17 cellular contexts compared by ENCODE assay signal in the genomic region with DNA sequence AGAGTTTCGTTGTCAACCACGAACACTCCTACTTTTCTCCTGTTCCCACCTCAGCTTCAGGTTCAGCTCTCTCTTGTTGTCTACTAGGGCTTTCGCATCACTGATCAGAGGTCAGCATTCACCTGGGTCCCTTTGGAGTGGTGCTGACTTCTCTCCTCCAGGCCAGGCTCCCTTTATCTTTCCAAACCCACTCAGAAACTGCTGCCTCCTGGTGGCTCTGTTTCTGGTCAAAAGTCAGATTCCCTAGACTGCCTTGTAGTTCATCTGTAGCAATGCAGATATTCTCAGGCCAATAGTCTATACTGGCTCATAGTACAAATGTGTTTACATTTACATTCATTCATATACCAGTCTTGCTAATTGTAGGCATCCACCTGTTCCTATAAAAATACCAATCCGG. TPM values are rescaled to one million over a fixed set of nuclear protein-coding genes. Genes with fewer than 3 reads are reported as not detected.
DNase-seq lines count a peak whose midpoint lies in the region; ATAC-seq and TF ChIP-seq lines count a peak whose summit lies in the region.
"Had no signal": no experiment of that assay in that cellular context is flagged by ENCODE, and none has a peak within 500 bp of the region (broad histone marks: within the 10 kb centered on the region; RNA-seq: fewer than 3 reads in every experiment).

No MANE protein-coding gene starts in this region.

- CTCF ChIA-PET in CD4-positive, alpha-beta memory T cell (lab: Charles Lee; ENCODE audit: partially characterized antibody), result no interaction called here

- no peak overlapping the region for H3K27ac Mint-ChIP-seq in CD4-positive, alpha-beta memory T cell
- H3K27ac Mint-ChIP-seq in naive thymus-derived CD8-positive, alpha-beta T cell, result peak overlapping the region in 1 of 10 donors; percentile 49
- no peak overlapping the region for H3K27ac Mint-ChIP-seq in activated T-helper 17 cell treated with anti-CD3 and anti-CD28 coated beads, Interleukin-2, amount 50 U/mL, for 72 hours
- H3K27ac Mint-ChIP-seq: activated B cell treated with CpG ODN at 0.5 μM for 24 hours; CD4-positive, alpha-beta T cell had no signal

- no peaks in the 10 kb centered on the region for H3K36me3 ChIP-seq in CD4-positive, alpha-beta memory T cell (ENCODE audit: insufficient read depth, low read length)
- H3K36me3 ChIP-seq: HAP-1 had no signal

- intact Hi-C loops in CD4-positive, alpha-beta memory T cell (cut with micrococcal nuclease), result no loop called here

- no peaks in the 10 kb centered on the region for H3K9me3 Mint-ChIP-seq in CD4-positive, alpha-beta memory T cell
- no peaks in the 10 kb centered on the region for H3K9me3 Mint-ChIP-seq in naive thymus-derived CD8-positive, alpha-beta T cell
- H3K9me3 Mint-ChIP-seq in activated T-helper 17 cell treated with anti-CD3 and anti-CD28 coated beads, Interleukin-2, amount 50 U/mL, for 72 hours, result no peaks in the 10 kb centered on the region
- H3K9me3 Mint-ChIP-seq: activated B cell treated with CpG ODN at 0.5 μM for 24 hours; CD4-positive, alpha-beta T cell had no signal

- TF ChIP-seq CTCF in AG09309 (IDR thresholded peaks at IDR 0.05; ENCODE audit: control insufficient read depth, insufficient read depth, low read depth, low read length, missing control alignments) (peak; percentile 34), HFF-Myc (IDR thresholded peaks at IDR 0.05; ENCODE audit: low read depth, low read length, missing control alignments) (peak; percentile 20)

- no peak for ATAC-seq in naive thymus-derived CD8-positive, alpha-beta T cell
- ATAC-seq in activated T-helper 17 cell treated with anti-CD3 and anti-CD28 coated beads, Interleukin-2, amount 50 U/mL, for 72 hours (replicated peaks), result no peak
- ATAC-seq: left ventricle myocardium superior had no signal

- H3K4me3 ChIP-seq in AG09309 (ENCODE audit: control insufficient read depth, low read depth, low read length) (no peak overlapping the region), HFF-Myc (replicated peaks; ENCODE audit: low read depth, low read length) (no peak overlapping the region)
- H3K4me3 ChIP-seq in CD4-positive, alpha-beta memory T cell (ENCODE audit: low read length in 2 of 2), result no peak overlapping the region
- H3K4me3 ChIP-seq: HAP-1 had no signal

- no peaks in the 10 kb centered on the region for H3K9me3 ChIP-seq in CD4-positive, alpha-beta memory T cell (ENCODE audit: control insufficient read depth in 1 of 2, low read length in 2 of 2)
- H3K9me3 ChIP-seq: HAP-1 had no signal

- H3K4me3 Mint-ChIP-seq in CD4-positive, alpha-beta memory T cell, result no peak overlapping the region
- no peak overlapping the region for H3K4me3 Mint-ChIP-seq in naive thymus-derived CD8-positive, alpha-beta T cell
- no peak overlapping the region for H3K4me3 Mint-ChIP-seq in activated T-helper 17 cell treated with anti-CD3 and anti-CD28 coated beads, Interleukin-2, amount 50 U/mL, for 72 hours
- H3K4me3 Mint-ChIP-seq: activated B cell treated with CpG ODN at 0.5 μM for 24 hours; CD4-positive, alpha-beta T cell had no signal

- POLR2A ChIA-PET in CD4-positive, alpha-beta memory T cell (lab: Charles Lee; ENCODE audit: partially characterized antibody), result no interaction called here
- POLR2A ChIA-PET in naive thymus-derived CD8-positive, alpha-beta T cell (lab: Charles Lee), result no interaction called here

- DNase-seq in AG09309 (ENCODE audit: low read depth) (no peak), HFF-Myc (ENCODE audit: extremely low read depth, low read depth) (no peak), astrocyte of the hippocampus (ENCODE audit: low read depth, low spot score) (peak; percentile 14), islet precursor cell (peak; percentile 61), C1 segment of cervical spinal cord (lab: John Stamatoyannopoulos, UW) (no peak)
- DNase-seq in CD4-positive, alpha-beta memory T cell, result no peak
- DNase-seq in naive thymus-derived CD8-positive, alpha-beta T cell, result no peak
- DNase-seq: activated B cell treated with CpG ODN at 0.5 μM for 24 hours; activated T-cell treated with anti-CD3 and anti-CD28 coated beads, Interleukin-2, amount 50 U/mL, for 1 hour; aorta; CD4-positive, alpha-beta T cell; left ventricle myocardium superior; stimulated activated naive CD4-positive, alpha-beta T cell treated with Interleukin-2 at 50 U/mL for 16 hours had no signal

- no peaks in the 10 kb centered on the region for H3K27me3 Mint-ChIP-seq in CD4-positive, alpha-beta memory T cell
- peaks cover 0 to 3% (median 1%) of the 10 kb centered on the region in 5 donors for H3K27me3 Mint-ChIP-seq in naive thymus-derived CD8-positive, alpha-beta T cell
- H3K27me3 Mint-ChIP-seq in activated T-helper 17 cell treated with anti-CD3 and anti-CD28 coated beads, Interleukin-2, amount 50 U/mL, for 72 hours, result peaks cover 4% of the 10 kb centered on the region
- H3K27me3 Mint-ChIP-seq: activated B cell treated with CpG ODN at 0.5 μM for 24 hours; CD4-positive, alpha-beta T cell had no signal

- no peaks in the 10 kb centered on the region for H3K27me3 ChIP-seq in CD4-positive, alpha-beta memory T cell (ENCODE audit: insufficient read depth, low read length)

- H3K27ac ChIP-seq in CD4-positive, alpha-beta memory T cell (ENCODE audit: low read depth, low read length), result no peak overlapping the region
- H3K27ac ChIP-seq: epithelial cell of prostate, parathyroid adenoma had no signal

- no peaks in the 10 kb centered on the region for H3K36me3 Mint-ChIP-seq in CD4-positive, alpha-beta memory T cell
- no peaks in the 10 kb centered on the region for H3K36me3 Mint-ChIP-seq in naive thymus-derived CD8-positive, alpha-beta T cell
- H3K36me3 Mint-ChIP-seq in activated T-helper 17 cell treated with anti-CD3 and anti-CD28 coated beads, Interleukin-2, amount 50 U/mL, for 72 hours (ENCODE audit: low read depth), result no peaks in the 10 kb centered on the region

- no peaks in the 10 kb centered on the region for H3K4me1 Mint-ChIP-seq in CD4-positive, alpha-beta memory T cell
- H3K4me1 Mint-ChIP-seq in naive thymus-derived CD8-positive, alpha-beta T cell, result no peaks in the 10 kb centered on the region
- no peaks in the 10 kb centered on the region for H3K4me1 Mint-ChIP-seq in activated T-helper 17 cell treated with anti-CD3 and anti-CD28 coated beads, Interleukin-2, amount 50 U/mL, for 72 hours

- no peaks in the 10 kb centered on the region for H3K4me1 ChIP-seq in CD4-positive, alpha-beta memory T cell (ENCODE audit: insufficient read depth, low read length)
- H3K4me1 ChIP-seq: HAP-1, parathyroid adenoma had no signal

RNA-seq across cellular contexts. Expression of a gene that starts 6.4 kb away (rescaled TPM):
- total RNA-seq in CD4-positive, alpha-beta memory T cell, result 10 to 100 TPM; 26.4 to 29.6 TPM
- polyA plus RNA-seq in CD4-positive, alpha-beta memory T cell, result 10 to 100 TPM; 33.7 to 59.4 TPM
- total RNA-seq in naive thymus-derived CD8-positive, alpha-beta T cell, result 10 to 100 TPM; 27.2 to 34.5 TPM
- polyA plus RNA-seq in naive thymus-derived CD8-positive, alpha-beta T cell, result 10 to 100 TPM; 43.4 to 45.8 (median 43.6) TPM
- total RNA-seq in activated T-helper 17 cell treated with anti-CD3 and anti-CD28 coated beads, Interleukin-2, amount 50 U/mL, for 72 hours, result 10 to 100 TPM; 30.7 to 41.8 TPM

RNA-seq across cellular contexts. Expression of a gene that starts 43.6 kb away (rescaled TPM):
- total RNA-seq in CD4-positive, alpha-beta memory T cell, result 100 to 1,000 TPM; 115 to 125 TPM
- 100 to 1,000 TPM in 1 of 2 donors, 10 to 100 TPM in 1; 74.7 to 106 TPM for polyA plus RNA-seq in CD4-positive, alpha-beta memory T cell
- total RNA-seq in naive thymus-derived CD8-positive, alpha-beta T cell, result 100 to 1,000 TPM; 122 to 129 TPM
- polyA plus RNA-seq in naive thymus-derived CD8-positive, alpha-beta T cell, result 100 to 1,000 TPM in 1 of 3 donors, 10 to 100 TPM in 2; 62.2 to 103 (median 75.6) TPM
- 10 to 100 TPM; 54.8 to 88.7 TPM for total RNA-seq in activated T-helper 17 cell treated with anti-CD3 and anti-CD28 coated beads, Interleukin-2, amount 50 U/mL, for 72 hours

Comparison
In these comparisons a context has a peak if more than half of its experiments do, and no peak if none do; other contexts are left out.
1. DNase-seq: peak in astrocyte of the hippocampus (single experiment) and islet precursor cell (single experiment); none in AG09309 (single experiment), HFF-Myc (single experiment), CD4-positive, alpha-beta memory T cell (0 of 5), naive thymus-derived CD8-positive, alpha-beta T cell (0 of 10) and C1 segment of cervical spinal cord (0 of 14).